Comparison of ENCODE assay signal across 9 cellular contexts in genomic region chr3:99505646-99506269, GRCh38.
A peak's percentile ranks its signal among the peaks of the same experiment; 100 is the strongest.
DNase-seq lines count a peak whose midpoint lies in the region; ATAC-seq and TF ChIP-seq lines count a peak whose summit lies in the region.
"Had no signal": no experiment of that assay in that cellular context is flagged by ENCODE, and none has a peak within 500 bp of the region (broad histone marks: within the 10 kb centered on the region; RNA-seq: fewer than 3 reads in every experiment).

No MANE protein-coding gene starts in this region.

- H3K9me3 Mint-ChIP-seq in activated B cell treated with CpG ODN at 0.5 μM for 24 hours: no peaks in the 10 kb centered on the region

- H3K36me3 ChIP-seq in BLaER1 treated with 17β-estradiol and CSF1 and Interleukin-3, amounts not matched to agents 10 nM and 100 nM: no peaks in the 10 kb centered on the region

- peak overlapping the region; percentile 40 to 78 (median 64); a peak in 21 of 22 replicates for H3K27ac ChIP-seq in BLaER1 treated with 17β-estradiol and CSF1 and Interleukin-3, amounts not matched to agents 10 nM and 100 nM
- H3K27ac ChIP-seq: epithelial cell of prostate had no signal

- H3K27ac Mint-ChIP-seq in activated B cell treated with CpG ODN at 0.5 μM for 24 hours: peak overlapping the region; percentile 82

- POLR2A ChIA-PET in activated B cell treated with CpG ODN at 0.5 μM for 24 hours (lab: Charles Lee): no interaction called here

- intact Hi-C loops in activated B cell treated with CpG ODN at 0.5 μM for 24 hours (cut with micrococcal nuclease): no loop called here

- DNase-seq in activated B cell treated with CpG ODN at 0.5 μM for 24 hours: no peak
- peak; percentile 83 for DNase-seq in myocyte (ENCODE audit: low read depth)
- no peak for DNase-seq in NCI-H526 (lab: John Stamatoyannopoulos, UW)
- no peak for DNase-seq in KG1 (lab: John Stamatoyannopoulos, UW)
- no peak for DNase-seq in NCI-H2171 treated with DMSO at 0.1 percent for 48 hours (lab: John Stamatoyannopoulos, UW)

- H3K27me3 Mint-ChIP-seq in activated B cell treated with CpG ODN at 0.5 μM for 24 hours: no peaks in the 10 kb centered on the region

- ATAC-seq in GM19328 (IDR thresholded peaks at IDR 0.05; ENCODE audit: unreplicated experiment) (peak; percentile 98), HG03135 (IDR thresholded peaks at IDR 0.05; ENCODE audit: unreplicated experiment) (peak; percentile 98), activated B cell treated with CpG ODN at 0.5 μM for 24 hours (ENCODE audit: low read depth) (peak; percentile 81)

- H3K9ac ChIP-seq in BLaER1 treated with 17β-estradiol and CSF1 and Interleukin-3, amounts not matched to agents 10 nM and 100 nM: peak overlapping the region in 4 of 11 experiments; percentile 10 to 46 (median 41); a peak in 6 of 22 replicates

- H3K4me1 Mint-ChIP-seq in activated B cell treated with CpG ODN at 0.5 μM for 24 hours: peaks cover 3% of the 10 kb centered on the region

- H3K4me3 ChIP-seq in BLaER1 treated with 17β-estradiol and CSF1 and Interleukin-3, amounts not matched to agents 10 nM and 100 nM: no peak overlapping the region

- CTCF ChIA-PET in activated B cell treated with CpG ODN at 0.5 μM for 24 hours (lab: Charles Lee): no interaction called here

- H3K27me3 ChIP-seq in BLaER1 treated with 17β-estradiol and CSF1 and Interleukin-3, amounts not matched to agents 10 nM and 100 nM: no peaks in the 10 kb centered on the region

- TF ChIP-seq CTCF in activated B cell treated with CpG ODN at 0.5 μM for 24 hours (IDR thresholded peaks at IDR 0.05): no peak

- peak overlapping the region; percentile 9 to 53 (median 34); a peak in 16 of 22 replicates for H3K4me2 ChIP-seq in BLaER1 treated with 17β-estradiol and CSF1 and Interleukin-3, amounts not matched to agents 10 nM and 100 nM

- H3K4me3 Mint-ChIP-seq in activated B cell treated with CpG ODN at 0.5 μM for 24 hours: peak overlapping the region; percentile 25

- no peaks in the 10 kb centered on the region for H4K20me1 ChIP-seq in BLaER1 treated with 17β-estradiol and CSF1 and Interleukin-3, amounts not matched to agents 10 nM and 100 nM

- H3K36me3 Mint-ChIP-seq in activated B cell treated with CpG ODN at 0.5 μM for 24 hours (ENCODE audit: low read depth): no peaks in the 10 kb centered on the region

- H3K9me3 ChIP-seq in BLaER1 treated with 17β-estradiol and CSF1 and Interleukin-3, amounts not matched to agents 10 nM and 100 nM (replicated peaks in 1 of 11): no peaks in the 10 kb centered on the region

- peaks cover 7 to 60% (median 15%) of the 10 kb centered on the region in 10 experiments; a peak in 18 of 20 replicates for H3K4me1 ChIP-seq in BLaER1 treated with 17β-estradiol and CSF1 and Interleukin-3, amounts not matched to agents 10 nM and 100 nM
